ENCODE assay signal across 2 cellular contexts in genomic region chr19:18319591-18320135, GRCh38.
TF ChIP-seq lines count a peak whose summit lies in the region.

No MANE protein-coding gene starts in this region.

TF ChIP-seq in GM23338, 12 proteins besides CTCF, POLR2A, EP300 and RAD21:
- 0 out of 2 replicates have a peak, but pooled peaks have one; percentile 10 for TF ChIP-seq POLR2AphosphoS5 (IDR thresholded peaks at IDR 0.05; ENCODE audit: low read depth)
- TF ChIP-seq JUNB (IDR thresholded peaks at IDR 0.05; ENCODE audit: unreplicated experiment) = no peak
- TF ChIP-seq EZH2 (IDR thresholded peaks at IDR 0.05; ENCODE audit: low read depth, unreplicated experiment) = no peak
- TF ChIP-seq ZNF331 (CRISPR knock-in tag; IDR thresholded peaks at IDR 0.05; ENCODE audit: low read depth) = no peak
- TF ChIP-seq, protein P1, sequence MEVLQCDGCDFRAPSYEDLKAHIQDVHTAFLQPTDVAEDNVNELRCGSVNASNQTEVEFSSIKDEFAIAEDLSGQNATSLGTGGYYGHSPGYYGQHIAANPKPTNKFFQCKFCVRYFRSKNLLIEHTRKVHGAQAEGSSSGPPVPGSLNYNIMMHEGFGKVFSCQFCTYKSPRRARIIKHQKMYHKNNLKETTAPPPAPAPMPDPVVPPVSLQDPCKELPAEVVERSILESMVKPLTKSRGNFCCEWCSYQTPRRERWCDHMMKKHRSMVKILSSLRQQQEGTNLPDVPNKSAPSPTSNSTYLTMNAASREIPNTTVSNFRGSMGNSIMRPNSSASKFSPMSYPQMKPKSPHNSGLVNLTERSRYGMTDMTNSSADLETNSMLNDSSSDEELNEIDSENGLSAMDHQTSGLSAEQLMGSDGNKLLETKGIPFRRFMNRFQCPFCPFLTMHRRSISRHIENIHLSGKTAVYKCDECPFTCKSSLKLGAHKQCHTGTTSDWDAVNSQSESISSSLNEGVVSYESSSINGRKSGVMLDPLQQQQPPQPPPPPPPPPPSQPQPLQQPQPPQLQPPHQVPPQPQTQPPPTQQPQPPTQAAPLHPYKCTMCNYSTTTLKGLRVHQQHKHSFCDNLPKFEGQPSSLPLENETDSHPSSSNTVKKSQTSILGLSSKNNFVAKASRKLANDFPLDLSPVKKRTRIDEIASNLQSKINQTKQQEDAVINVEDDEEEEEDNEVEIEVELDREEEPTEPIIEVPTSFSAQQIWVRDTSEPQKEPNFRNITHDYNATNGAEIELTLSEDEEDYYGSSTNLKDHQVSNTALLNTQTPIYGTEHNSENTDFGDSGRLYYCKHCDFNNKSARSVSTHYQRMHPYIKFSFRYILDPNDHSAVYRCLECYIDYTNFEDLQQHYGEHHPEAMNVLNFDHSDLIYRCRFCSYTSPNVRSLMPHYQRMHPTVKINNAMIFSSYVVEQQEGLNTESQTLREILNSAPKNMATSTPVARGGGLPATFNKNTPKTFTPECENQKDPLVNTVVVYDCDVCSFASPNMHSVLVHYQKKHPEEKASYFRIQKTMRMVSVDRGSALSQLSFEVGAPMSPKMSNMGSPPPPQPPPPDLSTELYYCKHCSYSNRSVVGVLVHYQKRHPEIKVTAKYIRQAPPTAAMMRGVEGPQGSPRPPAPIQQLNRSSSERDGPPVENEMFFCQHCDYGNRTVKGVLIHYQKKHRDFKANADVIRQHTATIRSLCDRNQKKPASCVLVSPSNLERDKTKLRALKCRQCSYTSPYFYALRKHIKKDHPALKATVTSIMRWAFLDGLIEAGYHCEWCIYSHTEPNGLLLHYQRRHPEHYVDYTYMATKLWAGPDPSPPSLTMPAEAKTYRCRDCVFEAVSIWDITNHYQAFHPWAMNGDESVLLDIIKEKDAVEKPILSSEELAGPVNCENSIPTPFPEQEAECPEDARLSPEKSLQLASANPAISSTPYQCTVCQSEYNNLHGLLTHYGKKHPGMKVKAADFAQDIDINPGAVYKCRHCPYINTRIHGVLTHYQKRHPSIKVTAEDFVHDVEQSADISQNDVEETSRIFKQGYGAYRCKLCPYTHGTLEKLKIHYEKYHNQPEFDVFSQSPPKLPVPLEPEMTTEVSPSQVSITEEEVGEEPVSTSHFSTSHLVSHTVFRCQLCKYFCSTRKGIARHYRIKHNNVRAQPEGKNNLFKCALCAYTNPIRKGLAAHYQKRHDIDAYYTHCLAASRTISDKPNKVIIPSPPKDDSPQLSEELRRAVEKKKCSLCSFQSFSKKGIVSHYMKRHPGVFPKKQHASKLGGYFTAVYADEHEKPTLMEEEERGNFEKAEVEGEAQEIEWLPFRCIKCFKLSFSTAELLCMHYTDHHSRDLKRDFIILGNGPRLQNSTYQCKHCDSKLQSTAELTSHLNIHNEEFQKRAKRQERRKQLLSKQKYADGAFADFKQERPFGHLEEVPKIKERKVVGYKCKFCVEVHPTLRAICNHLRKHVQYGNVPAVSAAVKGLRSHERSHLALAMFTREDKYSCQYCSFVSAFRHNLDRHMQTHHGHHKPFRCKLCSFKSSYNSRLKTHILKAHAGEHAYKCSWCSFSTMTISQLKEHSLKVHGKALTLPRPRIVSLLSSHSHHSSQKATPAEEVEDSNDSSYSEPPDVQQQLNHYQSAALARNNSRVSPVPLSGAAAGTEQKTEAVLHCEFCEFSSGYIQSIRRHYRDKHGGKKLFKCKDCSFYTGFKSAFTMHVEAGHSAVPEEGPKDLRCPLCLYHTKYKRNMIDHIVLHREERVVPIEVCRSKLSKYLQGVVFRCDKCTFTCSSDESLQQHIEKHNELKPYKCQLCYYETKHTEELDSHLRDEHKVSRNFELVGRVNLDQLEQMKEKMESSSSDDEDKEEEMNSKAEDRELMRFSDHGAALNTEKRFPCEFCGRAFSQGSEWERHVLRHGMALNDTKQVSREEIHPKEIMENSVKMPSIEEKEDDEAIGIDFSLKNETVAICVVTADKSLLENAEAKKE (CRISPR knock-in tag; IDR thresholded peaks at IDR 0.05) = no peak

TF ChIP-seq in K562, 482 proteins besides CTCF, POLR2A, EP300 and RAD21:
- TF ChIP-seq RBFOX2 (IDR thresholded peaks at IDR 0.05; ENCODE audit: low read depth, low read length) (0 out of 2 replicates have a peak, but pooled peaks have one; percentile 30), GATAD2B (IDR thresholded peaks at IDR 0.05; ENCODE audit: borderline replicate concordance) (no peak), GABPB1 (CRISPR knock-in tag; IDR thresholded peaks at IDR 0.05) (no peak), ZBTB33 (CRISPR knock-in tag; IDR thresholded peaks at IDR 0.05) (peak; percentile 66; the same call in 1 of the 2 replicates), ZNF134 (CRISPR knock-in tag; conservative IDR thresholded peaks at IDR 0.05) (0 out of 2 replicates have a peak, but pooled peaks have one; percentile 36), ZNF592 (IDR thresholded peaks at IDR 0.05) (0 out of 2 replicates have a peak, but pooled peaks have one; percentile 23), YY1 (IDR thresholded peaks at IDR 0.05; ENCODE audit: borderline replicate concordance in 1 of 3, control insufficient read depth in 1 of 3, extremely low read depth in 1 of 3, insufficient read depth in 3 of 3, insufficient read length in 1 of 3, insufficient replicate concordance in 2 of 3, low read depth in 1 of 3, low read length in 2 of 3) (peak in 1 of 3 experiments; percentile 27)
